20 cellular contexts compared by ENCODE assay signal in genomic region chr10:11525503-11525902, GRCh38.
DNase-seq lines count a peak whose midpoint lies in the region; ATAC-seq and TF ChIP-seq lines count a peak whose summit lies in the region.
"Had no signal": no experiment of that assay in that cellular context is flagged by ENCODE, and none has a peak within 500 bp of the region (broad histone marks: within the 10 kb centered on the region; RNA-seq: fewer than 3 reads in every experiment).

No MANE protein-coding gene starts in this region.

- H3K27me3 ChIP-seq in GM23248 (replicated peaks; ENCODE audit: insufficient read depth) = no peaks in the 10 kb centered on the region

- WGBS in GM23248 (ENCODE audit: low coverage in 1 of 2, low lambda C conversion rate in 2 of 2, missing lambda C conversion rate in 2 of 2), 2 experiments = 62 to 65% methylated on average over 6 of the region's 6 CpGs

- H3K9ac ChIP-seq in GM23248 = no peak overlapping the region

- H3K4me3 Mint-ChIP-seq in memory B cell = no peak overlapping the region
- no peak overlapping the region for H3K4me3 Mint-ChIP-seq in stimulated activated memory B cell treated with anti-CD40 and anti-IgM and Interleukin-4, amounts not matched to agents 10 μg/mL and 1 μg/mL and 100 μg/mL, for 72 hours
- H3K4me3 Mint-ChIP-seq in naive thymus-derived CD8-positive, alpha-beta T cell = no peak overlapping the region
- H3K4me3 Mint-ChIP-seq in stimulated activated effector memory CD8-positive, alpha-beta T cell treated with anti-CD3 and anti-CD28 coated beads, Interleukin-12 subunit alpha, Interleukin-12 subunit beta, amount 100 ng/mL, for 72 hours = no peak overlapping the region
- H3K4me3 Mint-ChIP-seq: activated naive CD8-positive, alpha-beta T cell treated with anti-CD3 and anti-CD28 coated beads, Interleukin-2, amount 10 ng/mL, durations not matched to agents 7 days and 5 days; CD8-positive, alpha-beta T cell; nephron; T-helper 2 cell treated with Interferon-gamma antibody and Interleukin-4, amounts not matched to agents 5 μg/mL and 100 μg/mL, for 36 hours had no signal

- H2AFZ ChIP-seq in GM23248 = no peak overlapping the region

- POLR2A ChIA-PET in naive thymus-derived CD8-positive, alpha-beta T cell (lab: Charles Lee) = no interaction called here

- no peak overlapping the region for H3K4me2 ChIP-seq in GM23248 (ENCODE audit: unreplicated experiment)

- H3K9me2 ChIP-seq in GM23248 (ENCODE audit: insufficient read depth) = no peaks in the 10 kb centered on the region

- peaks cover 13% of the 10 kb centered on the region for H3K36me3 Mint-ChIP-seq in memory B cell
- peaks cover 15% of the 10 kb centered on the region for H3K36me3 Mint-ChIP-seq in stimulated activated memory B cell treated with anti-CD40 and anti-IgM and Interleukin-4, amounts not matched to agents 10 μg/mL and 1 μg/mL and 100 μg/mL, for 72 hours
- H3K36me3 Mint-ChIP-seq in naive thymus-derived CD8-positive, alpha-beta T cell = peaks cover 0 to 9% (median 5%) of the 10 kb centered on the region in 3 donors
- no peaks in the 10 kb centered on the region for H3K36me3 Mint-ChIP-seq in stimulated activated effector memory CD8-positive, alpha-beta T cell treated with anti-CD3 and anti-CD28 coated beads, Interleukin-12 subunit alpha, Interleukin-12 subunit beta, amount 100 ng/mL, for 72 hours

- H3K4me1 Mint-ChIP-seq in memory B cell = peaks cover 27% of the 10 kb centered on the region
- H3K4me1 Mint-ChIP-seq in stimulated activated memory B cell treated with anti-CD40 and anti-IgM and Interleukin-4, amounts not matched to agents 10 μg/mL and 1 μg/mL and 100 μg/mL, for 72 hours = peaks cover 47% of the 10 kb centered on the region
- peaks cover 3 to 29% (median 23%) of the 10 kb centered on the region in 4 donors for H3K4me1 Mint-ChIP-seq in naive thymus-derived CD8-positive, alpha-beta T cell
- H3K4me1 Mint-ChIP-seq in stimulated activated effector memory CD8-positive, alpha-beta T cell treated with anti-CD3 and anti-CD28 coated beads, Interleukin-12 subunit alpha, Interleukin-12 subunit beta, amount 100 ng/mL, for 72 hours = peaks cover 6% of the 10 kb centered on the region

- peak overlapping the region; percentile 77 for H3K27ac Mint-ChIP-seq in memory B cell
- H3K27ac Mint-ChIP-seq in stimulated activated memory B cell treated with anti-CD40 and anti-IgM and Interleukin-4, amounts not matched to agents 10 μg/mL and 1 μg/mL and 100 μg/mL, for 72 hours = peak overlapping the region; percentile 28
- H3K27ac Mint-ChIP-seq in naive thymus-derived CD8-positive, alpha-beta T cell = no peak overlapping the region
- no peak overlapping the region for H3K27ac Mint-ChIP-seq in stimulated activated effector memory CD8-positive, alpha-beta T cell treated with anti-CD3 and anti-CD28 coated beads, Interleukin-12 subunit alpha, Interleukin-12 subunit beta, amount 100 ng/mL, for 72 hours
- H3K27ac Mint-ChIP-seq: activated naive CD8-positive, alpha-beta T cell treated with anti-CD3 and anti-CD28 coated beads, Interleukin-2, amount 10 ng/mL, durations not matched to agents 7 days and 5 days; CD8-positive, alpha-beta T cell; nephron; T-helper 2 cell treated with Interferon-gamma antibody and Interleukin-4, amounts not matched to agents 5 μg/mL and 100 μg/mL, for 36 hours had no signal

- H3F3A ChIP-seq in GM23248 (ENCODE audit: insufficient read depth) = no peaks in the 10 kb centered on the region

- in situ Hi-C loops in GM23248 (cut with MboI) = no loop called here

- H4K20me1 ChIP-seq in GM23248 (ENCODE audit: insufficient read depth) = no peaks in the 10 kb centered on the region

- no peaks in the 10 kb centered on the region for H3K27me3 Mint-ChIP-seq in memory B cell
- H3K27me3 Mint-ChIP-seq in stimulated activated memory B cell treated with anti-CD40 and anti-IgM and Interleukin-4, amounts not matched to agents 10 μg/mL and 1 μg/mL and 100 μg/mL, for 72 hours = no peaks in the 10 kb centered on the region
- no peaks in the 10 kb centered on the region for H3K27me3 Mint-ChIP-seq in naive thymus-derived CD8-positive, alpha-beta T cell
- H3K27me3 Mint-ChIP-seq: activated naive CD8-positive, alpha-beta T cell treated with anti-CD3 and anti-CD28 coated beads, Interleukin-2, amount 10 ng/mL, durations not matched to agents 7 days and 5 days had no signal

- H3K4me3 ChIP-seq in GM23248 = no peak overlapping the region
- H3K4me3 ChIP-seq in fibroblast of mammary gland (ENCODE audit: control insufficient read depth, low read depth, low read length) = no peak overlapping the region
- H3K4me3 ChIP-seq: GM12878 had no signal

- no peaks in the 10 kb centered on the region for H3K9me3 ChIP-seq in GM23248 (ENCODE audit: low read depth)

- no peaks in the 10 kb centered on the region for H3K79me2 ChIP-seq in GM23248 (ENCODE audit: insufficient read depth)

- H3K9me3 Mint-ChIP-seq in memory B cell = no peaks in the 10 kb centered on the region
- no peaks in the 10 kb centered on the region for H3K9me3 Mint-ChIP-seq in stimulated activated memory B cell treated with anti-CD40 and anti-IgM and Interleukin-4, amounts not matched to agents 10 μg/mL and 1 μg/mL and 100 μg/mL, for 72 hours
- H3K9me3 Mint-ChIP-seq in naive thymus-derived CD8-positive, alpha-beta T cell = no peaks in the 10 kb centered on the region
- no peaks in the 10 kb centered on the region for H3K9me3 Mint-ChIP-seq in stimulated activated effector memory CD8-positive, alpha-beta T cell treated with anti-CD3 and anti-CD28 coated beads, Interleukin-12 subunit alpha, Interleukin-12 subunit beta, amount 100 ng/mL, for 72 hours
- H3K9me3 Mint-ChIP-seq: activated naive CD8-positive, alpha-beta T cell treated with anti-CD3 and anti-CD28 coated beads, Interleukin-2, amount 10 ng/mL, durations not matched to agents 7 days and 5 days; CD8-positive, alpha-beta T cell; nephron; T-helper 2 cell treated with Interferon-gamma antibody and Interleukin-4, amounts not matched to agents 5 μg/mL and 100 μg/mL, for 36 hours had no signal

- H3K27ac ChIP-seq in GM23248 = no peak overlapping the region

- ATAC-seq in memory B cell (ENCODE audit: low read depth) (no peak), HG02571 (IDR thresholded peaks at IDR 0.05; ENCODE audit: unreplicated experiment) (no peak)
- ATAC-seq in stimulated activated memory B cell treated with anti-CD40 and anti-IgM and Interleukin-4, amounts not matched to agents 10 μg/mL and 1 μg/mL and 100 μg/mL, for 72 hours = no peak
- ATAC-seq in naive thymus-derived CD8-positive, alpha-beta T cell = no peak
- no peak for ATAC-seq in stimulated activated effector memory CD8-positive, alpha-beta T cell treated with anti-CD3 and anti-CD28 coated beads, Interleukin-12 subunit alpha, Interleukin-12 subunit beta, amount 100 ng/mL, for 72 hours
- ATAC-seq: CD8-positive, alpha-beta T cell; GM12878; HCT116 had no signal

- TF ChIP-seq CTCF in fibroblast of mammary gland (conservative IDR thresholded peaks at IDR 0.05; ENCODE audit: control insufficient read depth, insufficient read depth, low read depth, low read length) = no peak

- DNase-seq in GM23248 = peak; percentile 60
- DNase-seq in fibroblast of mammary gland (ENCODE audit: low read depth) = peak; percentile 82
- DNase-seq in memory B cell (ENCODE audit: low spot score in 2 of 2) = no peak
- no peak for DNase-seq in kidney tubule cell (ENCODE audit: low spot score)
- no peak for DNase-seq in naive thymus-derived CD8-positive, alpha-beta T cell
- no peak for DNase-seq in stimulated activated effector memory CD8-positive, alpha-beta T cell treated with anti-CD3 and anti-CD28 coated beads, Interleukin-12 subunit alpha, Interleukin-12 subunit beta, amount 100 ng/mL, for 72 hours (ENCODE audit: low spot score in 2 of 2)
- DNase-seq: ACHN; activated CD4-positive, alpha-beta T cell treated with anti-CD3 and anti-CD28 coated beads for 4 hours; activated naive CD8-positive, alpha-beta T cell treated with anti-CD3 and anti-CD28 coated beads, Interleukin-2, amount 10 ng/mL, durations not matched to agents 7 days and 5 days; CD8-positive, alpha-beta T cell; cerebellar nuclear complex; NCI-H226; SHP77; stimulated activated naive CD4-positive, alpha-beta T cell treated with Interleukin-2 at 50 U/mL for 16 hours had no signal

- no peaks in the 10 kb centered on the region for H3K36me3 ChIP-seq in GM23248 (ENCODE audit: low read depth)

- H3K4me1 ChIP-seq in GM23248 (ENCODE audit: insufficient read depth) = peaks cover 14% of the 10 kb centered on the region

Comparison
In these comparisons a context has a peak if more than half of its experiments do, and no peak if none do; other contexts are left out.
1. DNase-seq: peak in GM23248 (single experiment) and fibroblast of mammary gland (single experiment); none in memory B cell (0 of 2), kidney tubule cell (single experiment), naive thymus-derived CD8-positive, alpha-beta T cell (0 of 10) and stimulated activated effector memory CD8-positive, alpha-beta T cell treated with anti-CD3 and anti-CD28 coated beads, Interleukin-12 subunit alpha, Interleukin-12 subunit beta, amount 100 ng/mL, for 72 hours (0 of 2).
2. H3K27ac Mint-ChIP-seq: peak in memory B cell (single experiment) and stimulated activated memory B cell treated with anti-CD40 and anti-IgM and Interleukin-4, amounts not matched to agents 10 μg/mL and 1 μg/mL and 100 μg/mL, for 72 hours (single experiment); none in naive thymus-derived CD8-positive, alpha-beta T cell (0 of 10) and stimulated activated effector memory CD8-positive, alpha-beta T cell treated with anti-CD3 and anti-CD28 coated beads, Interleukin-12 subunit alpha, Interleukin-12 subunit beta, amount 100 ng/mL, for 72 hours (single experiment).